ENCODE assay signal across 8 cellular contexts in genomic region chr4:127965803-127966175, GRCh38. TPM values are rescaled to one million over a fixed set of nuclear protein-coding genes. Genes with fewer than 3 reads are reported as not detected.
DNase-seq lines count a peak whose midpoint lies in the region; ATAC-seq and TF ChIP-seq lines count a peak whose summit lies in the region.

No MANE protein-coding gene starts in this region.

- peak; percentile 37 for ATAC-seq in GM21576 (IDR thresholded peaks at IDR 0.05; ENCODE audit: unreplicated experiment)
- ATAC-seq in IMR-90 (ENCODE audit: low read depth), result peak; percentile 1; the same call in 1 of the 2 replicates
- peak; percentile 34 to 55 (median 40) for ATAC-seq in T-cell (replicated peaks in 1 of 4)

- peak overlapping the region; percentile 59 to 69; a peak in 2 of 4 replicates for H4K8ac ChIP-seq in IMR-90 (ENCODE audit: low read depth in 2 of 2, low read length in 2 of 2)

- H2BK15ac ChIP-seq in IMR-90 (ENCODE audit: low read depth, low read length), result no peak overlapping the region

- H3K27me3 ChIP-seq in IMR-90 (ENCODE audit: control insufficient read depth, insufficient read depth, low read length), result no peaks in the 10 kb centered on the region
- no peaks in the 10 kb centered on the region for H3K27me3 ChIP-seq in iPS-15b (ENCODE audit: control insufficient read depth, insufficient read depth, low read length)
- H3K27me3 ChIP-seq in spleen (replicated peaks in 1 of 7), result no peaks in the 10 kb centered on the region

- peak overlapping the region; percentile 69 for H3K4me3 ChIP-seq in IMR-90 (ENCODE audit: insufficient read depth, low read depth, low read length)
- H3K4me3 ChIP-seq in iPS-15b (ENCODE audit: low read depth, low read length), result peak overlapping the region; percentile 95
- H3K4me3 ChIP-seq in spleen, result peak overlapping the region; percentile 76 to 95 (median 84)

- H3K9me1 ChIP-seq in IMR-90 (ENCODE audit: insufficient read depth, low read length), result peaks cover 2% of the 10 kb centered on the region; the same call in 1 of the 2 replicates

- no peaks in the 10 kb centered on the region for H3K4me1 ChIP-seq in IMR-90 (ENCODE audit: control insufficient read depth, insufficient read depth, low read length)
- no peaks in the 10 kb centered on the region for H3K4me1 ChIP-seq in iPS-15b (ENCODE audit: control insufficient read depth, insufficient read depth, low read length)
- H3K4me1 ChIP-seq in spleen, result peaks cover 10 to 69% (median 48%) of the 10 kb centered on the region in 6 donors

- H3K23ac ChIP-seq in IMR-90 (ENCODE audit: low read depth, low read length), result peak overlapping the region; percentile 21; the same call in 1 of the 2 replicates

- no peak for TF ChIP-seq POLR2A in IMR-90 (IDR thresholded peaks at IDR 0.05; ENCODE audit: low read depth, low read length)
- no peak for TF ChIP-seq POLR2A in spleen (IDR thresholded peaks at IDR 0.05)

- H3K9me3 ChIP-seq in IMR-90 (ENCODE audit: control insufficient read depth, insufficient read depth, low read length), result no peaks in the 10 kb centered on the region
- H3K9me3 ChIP-seq in iPS-15b (ENCODE audit: control insufficient read depth, insufficient read depth, low read length), result no peaks in the 10 kb centered on the region
- no peaks in the 10 kb centered on the region for H3K9me3 ChIP-seq in spleen

- no TSS peak for BruUV-seq in IMR-90 (replicated peaks; lab: Mats Ljungman, UMichigan)

- in situ Hi-C loops in IMR-90 (cut with MboI; ENCODE audit: low sequenced_read_pairs), result no loop called here

- H2AK5ac ChIP-seq in IMR-90 (ENCODE audit: low read depth, low read length), result no peak overlapping the region

- no peaks in the 10 kb centered on the region for H3K27me3 Mint-ChIP-seq in T-cell

- H3K4ac ChIP-seq in IMR-90 (ENCODE audit: low read depth, low read length), result peak overlapping the region; percentile 90

- POLR2A ChIA-PET in IMR-90 (lab: Charles Lee; ENCODE audit: unreplicated experiment), result interaction anchor here (0.5 to 0.7 kb wide), 2 partner anchors 8 to 457 kb away, joined by 3 read pairs; no protein-coding TSS in a partner anchor
- POLR2A ChIA-PET in T-cell (lab: Charles Lee), result interaction anchor here (0.6 to 2.3 kb wide), 8 partner anchors 12 to 1127 kb away, joined by 3 to 9 read pairs (median 4); partner anchors contain the start of genes LARP1B (in 1 of the 2), PLK4 (in 1 of the 2) and SCLT1 (in 1 of the 2)

- peaks cover 6% of the 10 kb centered on the region for H3K36me3 Mint-ChIP-seq in T-cell

- TF ChIP-seq RAD21 in IMR-90 (IDR thresholded peaks at IDR 0.05; ENCODE audit: low read length), result no peak

- no peak overlapping the region for H2BK120ac ChIP-seq in IMR-90 (ENCODE audit: low read depth, low read length)

- TF ChIP-seq CTCF in IMR-90 (conservative IDR thresholded peaks at IDR 0.05; ENCODE audit: low read depth, low read length) (no peak), spleen (IDR thresholded peaks at IDR 0.05 in 8 of 11, conservative IDR thresholded peaks at IDR 0.05 in 3 of 11) (no peak)

- H3K27ac Mint-ChIP-seq in T-cell, result peak overlapping the region; percentile 95 to 98

- H3K18ac ChIP-seq in IMR-90 (ENCODE audit: low read depth, low read length), result peak overlapping the region; percentile 1; the same call in 1 of the 2 replicates

- peak overlapping the region; percentile 99 for H2AFZ ChIP-seq in IMR-90 (replicated peaks; ENCODE audit: low read length, poor library complexity)

- CTCF ChIA-PET in IMR-90 (lab: Yijun Ruan, JAX), result interaction anchor here (0.9 to 1.1 kb wide), 2 partner anchors 54 to 95 kb away, joined by 3 read pairs; partner anchors contain the start of gene LARP1B
- CTCF ChIA-PET in T-cell (lab: Charles Lee), result interaction anchor here in 1 of 2 donors (0.6 to 1.4 kb wide), 5 partner anchors 8 to 88 kb away, joined by 3 to 4 read pairs (median 4); partner anchors contain the start of gene PLK4

- H4K20me1 ChIP-seq in IMR-90 (ENCODE audit: insufficient read depth, low read length), result no peaks in the 10 kb centered on the region

- H3K4me1 Mint-ChIP-seq in T-cell, result peaks cover 49 to 53% (median 52%) of the 10 kb centered on the region in 3 donors

- intact Hi-C loops in IMR-90 (cut with micrococcal nuclease), result loop anchor here (2.0 to 10.0 kb wide), 2 partner anchors 95 to 181 kb away; partner anchors contain the start of genes HSPA4L and LARP1B
- intact Hi-C loops in spleen (cut with DNase I; ENCODE audit: low total_unique reads), result loop anchor here (10.0 kb wide), 2 partner anchors 81 to 99 kb away; partner anchors contain the start of genes LARP1B and PLK4

- DNase-seq in EL, result peak; percentile 30
- peak; percentile 20 for DNase-seq in IMR-90
- DNase-seq in T-cell, result peak; percentile 42 to 87 (median 76)
- DNase-seq in amniotic stem cell (lab: John Stamatoyannopoulos, UW), result peak; percentile 3
- peak; percentile 93 for DNase-seq in spleen
- DNase-seq in HCEC 1CT, result no peak

- H3K4me2 ChIP-seq in IMR-90 (ENCODE audit: low read depth, low read length), result peak overlapping the region; percentile 100

- peak overlapping the region; percentile 95 to 97 (median 96) for H3K4me3 Mint-ChIP-seq in T-cell

- dilution Hi-C loops in IMR-90 (cut with HindIII; ENCODE audit: low sequenced_read_pairs, unreplicated experiment), result no loop called here

- no peaks in the 10 kb centered on the region for H3K9me3 Mint-ChIP-seq in T-cell

- peak overlapping the region; percentile 51 for H2BK5ac ChIP-seq in IMR-90 (ENCODE audit: low read depth, low read length, poor library complexity, severe bottlenecking)

- peak overlapping the region; percentile 35; the same call in 1 of the 2 replicates for H3K56ac ChIP-seq in IMR-90 (ENCODE audit: extremely low read depth, insufficient read depth, low read length)

- peak overlapping the region; percentile 37; the same call in 1 of the 2 replicates for H4K5ac ChIP-seq in IMR-90 (ENCODE audit: low read depth, low read length)

- no peak overlapping the region for H2BK20ac ChIP-seq in IMR-90 (ENCODE audit: low read depth, low read length)

- 0% methylated on average over 1 of the region's 15 CpGs; no CpG with 5 or more reads in 1 of the 2 experiments for WGBS in IMR-90 (ENCODE audit: extremely low coverage in 2 of 2, insufficient read length in 1 of 2), 2 experiments
- 0 to 1% (median 1%) methylated on average over 8 to 15 of the region's 15 CpGs for WGBS in spleen, 5 donors

- H3K9ac ChIP-seq in IMR-90 (ENCODE audit: low read depth, low read length), result peak overlapping the region; percentile 35
- H3K9ac ChIP-seq in iPS-15b (ENCODE audit: low read depth, low read length), result peak overlapping the region; percentile 86

- H3K27ac ChIP-seq in IMR-90 (ENCODE audit: insufficient read depth, low read length) (peak overlapping the region; percentile 38), spleen (peak overlapping the region; percentile 64 to 99 (median 96))

- peak overlapping the region; percentile 87 for H2AK9ac ChIP-seq in IMR-90 (replicated peaks; ENCODE audit: low read depth, low read length, poor library complexity)

- peak overlapping the region; percentile 75 for H3K14ac ChIP-seq in IMR-90 (replicated peaks; ENCODE audit: low read depth, low read length)

- H3K36me3 ChIP-seq in IMR-90 (ENCODE audit: control insufficient read depth, insufficient read depth, low read length) (no peaks in the 10 kb centered on the region), iPS-15b (ENCODE audit: control insufficient read depth, insufficient read depth, low read length) (no peaks in the 10 kb centered on the region), spleen (peaks cover 0 to 3% (median 0%) of the 10 kb centered on the region in 6 donors)

- peaks cover 8 to 55% of the 10 kb centered on the region in 2 experiments for H3K79me1 ChIP-seq in IMR-90 (ENCODE audit: low read depth in 1 of 2, low read length in 2 of 2)

- H4K91ac ChIP-seq in IMR-90 (ENCODE audit: insufficient read depth, low read depth, low read length), result peak overlapping the region; percentile 57; the same call in 1 of the 2 replicates

TF ChIP-seq in IMR-90, 13 proteins besides CTCF, POLR2A, EP300 and RAD21 (continues in another document):
- TF ChIP-seq MAZ (IDR thresholded peaks at IDR 0.05; ENCODE audit: borderline replicate concordance, low read depth, low read length) (no peak), ELK1 (IDR thresholded peaks at IDR 0.05; ENCODE audit: borderline replicate concordance, low read depth, low read length) (no peak), BHLHE40 (IDR thresholded peaks at IDR 0.05; ENCODE audit: low read depth, low read length) (no peak), RFX5 (IDR thresholded peaks at IDR 0.05; ENCODE audit: low read depth, low read length) (no peak), MAFK (IDR thresholded peaks at IDR 0.05; ENCODE audit: low read depth, low read length) (no peak), SMC3 (IDR thresholded peaks at IDR 0.05; ENCODE audit: low read depth, low read length) (no peak), CEBPB (IDR thresholded peaks at IDR 0.05; ENCODE audit: low read depth, low read length) (no peak), RCOR1 (IDR thresholded peaks at IDR 0.05; ENCODE audit: insufficient replicate concordance, low read length) (no peak), FOS (IDR thresholded peaks at IDR 0.05; ENCODE audit: low read depth, low read length) (no peak)

RNA-seq across cellular contexts. Expression of gene ABHD18, which starts 0.6 kb away (rescaled TPM):
- total RNA-seq in IMR-90 (2012; rRNA removed) (4.3 and 4.7 TPM in 2 replicates), T-cell (10 to 100 TPM; 16.3 to 25.8 (median 21.7) TPM), spleen (10 to 100 TPM; 12.9 to 18.4 (median 17.1) TPM)
- polyA plus RNA-seq in IMR-90 (2012; rRNA removed) (1.2 and 2.4 TPM in 2 replicates), spleen (1 to 10 TPM; 3.1 to 4.0 (median 4.0) TPM)
- polyA plus RNA-seq in IMR-90 (2012; cell fraction: cytosol; rRNA removed), result 0.22 and 0.30 TPM in 2 replicates
- polyA plus RNA-seq in IMR-90 (2012; cell fraction: nucleus; rRNA removed; ENCODE audit: low replicate concordance), result 0.90 and 7.6 TPM in 2 replicates

RNA-seq across cellular contexts. Expression of gene MFSD8, which starts 0.8 kb away (rescaled TPM):
- total RNA-seq in IMR-90 (2012; rRNA removed) (31.4 and 36.7 TPM in 2 replicates), T-cell (10 to 100 TPM; 27.0 to 39.7 (median 37.1) TPM), spleen (10 to 100 TPM; 24.2 to 42.5 (median 37.0) TPM)
- polyA plus RNA-seq in IMR-90 (2012; rRNA removed) (6.5 and 8.8 TPM in 2 replicates), spleen (10 to 100 TPM; 13.9 to 19.3 (median 14.4) TPM)
- polyA plus RNA-seq in IMR-90 (2012; cell fraction: cytosol; rRNA removed), result 1.4 and 2.1 TPM in 2 replicates
- polyA plus RNA-seq in IMR-90 (2012; cell fraction: nucleus; rRNA removed; ENCODE audit: low replicate concordance), result 4.5 and 48.5 TPM in 2 replicates
